24 cellular contexts compared by ENCODE assay signal in the genomic region with DNA sequence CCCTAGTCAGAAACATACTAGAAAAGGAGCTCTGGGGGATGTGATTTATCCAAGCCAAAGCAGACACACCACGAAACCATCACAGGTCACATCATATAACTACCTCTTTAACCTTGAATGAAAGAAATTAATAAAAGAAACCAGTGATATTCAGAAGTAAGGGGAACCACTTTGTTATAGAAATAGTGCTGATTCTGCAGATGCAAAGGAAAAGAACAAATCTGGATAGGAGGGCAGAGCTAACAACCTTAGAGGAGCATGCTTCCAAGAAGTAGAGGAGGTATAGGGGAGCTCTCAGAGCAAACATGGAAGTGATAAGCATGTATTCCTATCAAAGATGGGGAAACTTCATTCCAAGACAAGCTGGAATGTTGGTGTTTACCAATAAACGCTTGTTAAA.
DNase-seq lines count a peak whose midpoint lies in the region; ATAC-seq lines count a peak whose summit lies in the region.
"Had no signal": no experiment of that assay in that cellular context is flagged by ENCODE, and none has a peak within 500 bp of the region (broad histone marks: within the 10 kb centered on the region; RNA-seq: fewer than 3 reads in every experiment).

No MANE protein-coding gene starts in this region.

- H3K27me3 Mint-ChIP-seq in activated naive CD4-positive, alpha-beta T cell treated with anti-CD3 and anti-CD28 coated beads, Interleukin-2, amount 50 U/mL, for 24 hours, result no peaks in the 10 kb centered on the region
- H3K27me3 Mint-ChIP-seq: naive thymus-derived CD8-positive, alpha-beta T cell had no signal

- no peak for DNase-seq in activated naive CD4-positive, alpha-beta T cell (lab: John Stamatoyannopoulos, UW)
- no peak for DNase-seq in effector memory CD4-positive, alpha-beta T cell
- no peak for DNase-seq in globus pallidus (ENCODE audit: low spot score)
- DNase-seq: activated CD4-positive, CD25-positive, alpha-beta regulatory T cell treated with anti-CD3 and anti-CD28 coated beads, Interleukin-2, amount 50 U/mL, for 72 hours; activated T-cell treated with anti-CD3 and anti-CD28 coated beads, Interleukin-2, amount 50 U/mL, for 48 hours; endodermal cell; foreskin fibroblast; heart left ventricle; naive thymus-derived CD8-positive, alpha-beta T cell; NCI-H1105; NCI-H187 treated with DMSO at 0.1 percent for 48 hours; NCI-H526; SJCRH30; transverse colon had no signal

- H3K4me3 Mint-ChIP-seq in activated naive CD4-positive, alpha-beta T cell treated with anti-CD3 and anti-CD28 coated beads, Interleukin-2, amount 50 U/mL, for 24 hours, result peak overlapping the region; percentile 16
- H3K4me3 Mint-ChIP-seq: endodermal cell had no signal

- no peaks in the 10 kb centered on the region for H3K9me3 Mint-ChIP-seq in activated naive CD4-positive, alpha-beta T cell treated with anti-CD3 and anti-CD28 coated beads, Interleukin-2, amount 50 U/mL, for 24 hours
- H3K9me3 Mint-ChIP-seq: naive thymus-derived CD8-positive, alpha-beta T cell had no signal

- no peaks in the 10 kb centered on the region for H3K27me3 ChIP-seq in effector memory CD4-positive, alpha-beta T cell (replicated peaks; ENCODE audit: control insufficient read depth, insufficient read depth, low read length, poor library complexity, severe bottlenecking)
- H3K27me3 ChIP-seq: ascending aorta, cardiac muscle cell, heart left ventricle, SJCRH30, transverse colon had no signal

- ATAC-seq in GM19395 (IDR thresholded peaks at IDR 0.05; ENCODE audit: unreplicated experiment) (no peak), HG03108 (IDR thresholded peaks at IDR 0.05; ENCODE audit: unreplicated experiment) (no peak)
- ATAC-seq: activated naive CD4-positive, alpha-beta T cell treated with anti-CD3 and anti-CD28 coated beads, Interleukin-2, amount 50 U/mL, for 72 hours; esophagus mucosa; heart left ventricle; naive thymus-derived CD8-positive, alpha-beta T cell had no signal

- peaks cover 7% of the 10 kb centered on the region for H3K9me3 ChIP-seq in KOPT-K1 (ENCODE audit: insufficient read depth, low read length, poor library complexity, severe bottlenecking)
- no peaks in the 10 kb centered on the region for H3K9me3 ChIP-seq in effector memory CD4-positive, alpha-beta T cell (ENCODE audit: control insufficient read depth, low read length)
- H3K9me3 ChIP-seq: ascending aorta, HAP-1, transverse colon had no signal

- H3K27ac ChIP-seq in KOPT-K1 (ENCODE audit: low read depth, low read length, poor library complexity, severe bottlenecking), result peak overlapping the region; percentile 50
- peak overlapping the region; percentile 3 for H3K27ac ChIP-seq in effector memory CD4-positive, alpha-beta T cell (ENCODE audit: insufficient read depth, low read length, poor library complexity, severe bottlenecking)
- H3K27ac ChIP-seq: ascending aorta, cardiac muscle cell, coronary artery, heart left ventricle, SJCRH30 had no signal

- H3K4me1 Mint-ChIP-seq in activated naive CD4-positive, alpha-beta T cell treated with anti-CD3 and anti-CD28 coated beads, Interleukin-2, amount 50 U/mL, for 24 hours, result peaks cover 97% of the 10 kb centered on the region

- peaks cover 40% of the 10 kb centered on the region for H3K4me1 ChIP-seq in effector memory CD4-positive, alpha-beta T cell (ENCODE audit: control insufficient read depth, insufficient read depth, low read length, poor library complexity, severe bottlenecking)
- H3K4me1 ChIP-seq: HAP-1, SJCRH30 had no signal

- no peaks in the 10 kb centered on the region for H3K36me3 ChIP-seq in KOPT-K1 (ENCODE audit: insufficient read depth, low read length)
- H3K36me3 ChIP-seq in effector memory CD4-positive, alpha-beta T cell (ENCODE audit: control insufficient read depth, insufficient read depth, low read length), result no peaks in the 10 kb centered on the region
- H3K36me3 ChIP-seq: ascending aorta, cardiac muscle cell, HAP-1, heart left ventricle, SJCRH30, transverse colon had no signal

- H3K36me3 Mint-ChIP-seq in activated naive CD4-positive, alpha-beta T cell treated with anti-CD3 and anti-CD28 coated beads, Interleukin-2, amount 50 U/mL, for 24 hours, result no peaks in the 10 kb centered on the region
- H3K36me3 Mint-ChIP-seq: naive thymus-derived CD8-positive, alpha-beta T cell had no signal

- no peak overlapping the region for H3K4me3 ChIP-seq in effector memory CD4-positive, alpha-beta T cell (ENCODE audit: insufficient read depth, low read depth, low read length, poor library complexity, severe bottlenecking)
- H3K4me3 ChIP-seq: ascending aorta, cardiac muscle cell, coronary artery, HAP-1, heart left ventricle, SJCRH30, transverse colon had no signal

- H3K27ac Mint-ChIP-seq in activated naive CD4-positive, alpha-beta T cell treated with anti-CD3 and anti-CD28 coated beads, Interleukin-2, amount 50 U/mL, for 24 hours, result peak overlapping the region; percentile 66
- H3K27ac Mint-ChIP-seq: activated naive CD4-positive, alpha-beta T cell treated with anti-CD3 and anti-CD28 coated beads, Interleukin-2, amount 50 U/mL, for 72 hours; endodermal cell had no signal
